Comparison of ENCODE assay signal across 22 cellular contexts in the genomic region with DNA sequence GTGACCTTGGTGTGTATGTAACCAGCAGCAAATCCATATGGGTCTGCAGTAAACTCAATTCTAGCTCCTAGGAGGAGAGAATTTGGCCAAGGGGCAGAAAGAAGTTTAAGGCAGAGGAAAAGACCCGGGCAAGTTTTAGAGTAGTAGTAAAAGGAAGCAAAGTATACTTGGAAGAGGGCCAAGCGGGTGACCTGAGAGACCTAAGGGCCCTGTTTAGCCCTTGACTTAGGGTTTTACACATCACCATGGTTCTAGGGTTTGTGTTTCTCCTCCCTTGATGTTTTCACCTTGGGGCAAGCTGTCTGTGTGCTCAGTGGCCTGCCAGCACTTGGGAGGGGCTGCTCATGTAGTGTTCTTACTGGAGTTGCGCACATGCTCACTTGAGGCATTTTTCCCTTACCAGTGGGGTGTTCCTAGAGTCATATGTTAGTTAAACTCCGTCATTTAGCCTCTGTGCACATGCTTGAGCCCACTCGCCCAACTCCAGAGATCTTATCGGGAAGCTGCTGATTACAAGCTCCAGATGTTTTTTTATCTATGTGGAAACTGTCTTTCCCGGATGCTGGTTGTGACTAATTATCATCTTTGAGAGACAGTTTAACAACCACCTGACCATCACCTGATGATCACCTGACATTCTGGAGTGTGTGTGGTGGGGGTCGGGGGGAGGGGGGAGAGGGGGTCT.
DNase-seq lines count a peak whose midpoint lies in the region; ATAC-seq and TF ChIP-seq lines count a peak whose summit lies in the region.
"Had no signal": no experiment of that assay in that cellular context is flagged by ENCODE, and none has a peak within 500 bp of the region (broad histone marks: within the 10 kb centered on the region; RNA-seq: fewer than 3 reads in every experiment).

No MANE protein-coding gene starts in this region.

- no peak for DNase-seq in CD8-positive, alpha-beta memory T cell
- DNase-seq in HFFc6 (no peak), iris pigment epithelial cell (ENCODE audit: low read depth) (peak; percentile 52), NCI-H2196 treated with DMSO at 0.1 percent for 48 hours (lab: John Stamatoyannopoulos, UW; ENCODE audit: unreplicated experiment) (no peak)
- DNase-seq in stimulated activated CD4-positive, alpha-beta T cell treated with anti-CD3 and anti-CD28 coated beads, Interleukin-2, amount 100 ng/mL, for 48 hours: no peak
- DNase-seq: activated CD4-positive, CD25-positive, alpha-beta regulatory T cell treated with anti-CD3 and anti-CD28 coated beads, Interleukin-2, amount 50 U/mL, for 72 hours; activated T-cell treated with anti-CD3 and anti-CD28 coated beads, Interleukin-2, amount 50 U/mL, for 1 hour; DMS79 treated with DMSO at 0.1 percent for 48 hours; MM.1S; NCI-H1930; NCI-H526 treated with DMSO at 0.1 percent for 48 hours; occipital lobe; right lobe of liver; stimulated activated CD4-positive, alpha-beta T cell treated with anti-CD3 and anti-CD28 coated beads, Interleukin-1b, Interleukin-23, amount 100 ng/mL, for 48 hours; T-helper 1 cell had no signal

- H3K4me1 Mint-ChIP-seq in CD8-positive, alpha-beta memory T cell: peaks cover 0 to 25% (median 5%) of the 10 kb centered on the region in 3 donors
- peaks cover 28% of the 10 kb centered on the region for H3K4me1 Mint-ChIP-seq in HFFc6 (ENCODE audit: low read depth)
- no peaks in the 10 kb centered on the region for H3K4me1 Mint-ChIP-seq in activated T-helper 17 cell treated with anti-CD3 and anti-CD28 coated beads, Interleukin-2, amount 50 U/mL, for 72 hours

- POLR2A ChIA-PET in CD8-positive, alpha-beta memory T cell (lab: Charles Lee): interaction anchor here (0.6 kb wide), 1 partner anchor 654 kb away, joined by 7 read pairs; no protein-coding TSS in a partner anchor

- no peaks in the 10 kb centered on the region for H3K4me1 ChIP-seq in CD8-positive, alpha-beta memory T cell (ENCODE audit: insufficient read depth, low read length)
- H3K4me1 ChIP-seq: ascending aorta, right lobe of liver had no signal

- peaks cover 0 to 1% of the 10 kb centered on the region in 2 donors for H3K27me3 Mint-ChIP-seq in CD8-positive, alpha-beta memory T cell
- H3K27me3 Mint-ChIP-seq in HFFc6 (ENCODE audit: insufficient read depth): peaks cover 9% of the 10 kb centered on the region; the same call in 1 of the 2 replicates
- peaks cover 5% of the 10 kb centered on the region for H3K27me3 Mint-ChIP-seq in activated T-helper 17 cell treated with anti-CD3 and anti-CD28 coated beads, Interleukin-2, amount 50 U/mL, for 72 hours

- no peak overlapping the region for H3K4me3 ChIP-seq in CD8-positive, alpha-beta memory T cell (ENCODE audit: low read length)
- H3K4me3 ChIP-seq: ascending aorta, coronary artery, GM23338, right lobe of liver had no signal

- H3K9me3 ChIP-seq in CD8-positive, alpha-beta memory T cell (ENCODE audit: low read length): no peaks in the 10 kb centered on the region
- H3K9me3 ChIP-seq: ascending aorta, right lobe of liver had no signal

- H3K4me3 Mint-ChIP-seq in CD8-positive, alpha-beta memory T cell: no peak overlapping the region
- no peak overlapping the region for H3K4me3 Mint-ChIP-seq in HFFc6
- H3K4me3 Mint-ChIP-seq in activated T-helper 17 cell treated with anti-CD3 and anti-CD28 coated beads, Interleukin-2, amount 50 U/mL, for 72 hours: peak overlapping the region; percentile 10
- H3K4me3 Mint-ChIP-seq: GM23338 had no signal

- no peak overlapping the region for H3K27ac ChIP-seq in CD8-positive, alpha-beta memory T cell (ENCODE audit: low read depth, low read length)
- H3K27ac ChIP-seq: ascending aorta, coronary artery, right lobe of liver had no signal

- no peaks in the 10 kb centered on the region for H3K9me3 Mint-ChIP-seq in CD8-positive, alpha-beta memory T cell
- no peaks in the 10 kb centered on the region for H3K9me3 Mint-ChIP-seq in HFFc6
- H3K9me3 Mint-ChIP-seq in activated T-helper 17 cell treated with anti-CD3 and anti-CD28 coated beads, Interleukin-2, amount 50 U/mL, for 72 hours: no peaks in the 10 kb centered on the region
- H3K9me3 Mint-ChIP-seq: GM23338 had no signal

- peaks cover 0 to 6% (median 0%) of the 10 kb centered on the region in 3 donors for H3K36me3 Mint-ChIP-seq in CD8-positive, alpha-beta memory T cell
- no peaks in the 10 kb centered on the region for H3K36me3 Mint-ChIP-seq in HFFc6 (ENCODE audit: low read depth)
- H3K36me3 Mint-ChIP-seq in activated T-helper 17 cell treated with anti-CD3 and anti-CD28 coated beads, Interleukin-2, amount 50 U/mL, for 72 hours (ENCODE audit: low read depth): peaks cover 12% of the 10 kb centered on the region

- H3K36me3 ChIP-seq in CD8-positive, alpha-beta memory T cell (ENCODE audit: insufficient read depth, low read length): no peaks in the 10 kb centered on the region
- H3K36me3 ChIP-seq: ascending aorta, right lobe of liver had no signal

- CTCF ChIA-PET in CD8-positive, alpha-beta memory T cell (lab: Charles Lee): no interaction called here

- H3K27ac Mint-ChIP-seq in CD8-positive, alpha-beta memory T cell: peak overlapping the region in 7 of 8 donors; percentile 4 to 73 (median 34)
- H3K27ac Mint-ChIP-seq in HFFc6: peak overlapping the region; percentile 40; the same call in 1 of the 2 replicates
- peak overlapping the region; percentile 25 for H3K27ac Mint-ChIP-seq in activated T-helper 17 cell treated with anti-CD3 and anti-CD28 coated beads, Interleukin-2, amount 50 U/mL, for 72 hours
- H3K27ac Mint-ChIP-seq: GM23338 had no signal

- no peaks in the 10 kb centered on the region for H3K27me3 ChIP-seq in CD8-positive, alpha-beta memory T cell (ENCODE audit: insufficient read depth, low read length, poor library complexity, severe bottlenecking)
- H3K27me3 ChIP-seq: ascending aorta, right lobe of liver had no signal

- no peak for TF ChIP-seq CTCF in HFFc6 (IDR thresholded peaks at IDR 0.05)

- ATAC-seq in activated T-helper 17 cell treated with anti-CD3 and anti-CD28 coated beads, Interleukin-2, amount 50 U/mL, for 72 hours (replicated peaks): no peak
- ATAC-seq in GM18867 (IDR thresholded peaks at IDR 0.05; ENCODE audit: unreplicated experiment): no peak
- ATAC-seq: esophagus mucosa, GM23338, Panc1 had no signal
